17 cellular contexts compared by ENCODE assay signal in the genomic region with DNA sequence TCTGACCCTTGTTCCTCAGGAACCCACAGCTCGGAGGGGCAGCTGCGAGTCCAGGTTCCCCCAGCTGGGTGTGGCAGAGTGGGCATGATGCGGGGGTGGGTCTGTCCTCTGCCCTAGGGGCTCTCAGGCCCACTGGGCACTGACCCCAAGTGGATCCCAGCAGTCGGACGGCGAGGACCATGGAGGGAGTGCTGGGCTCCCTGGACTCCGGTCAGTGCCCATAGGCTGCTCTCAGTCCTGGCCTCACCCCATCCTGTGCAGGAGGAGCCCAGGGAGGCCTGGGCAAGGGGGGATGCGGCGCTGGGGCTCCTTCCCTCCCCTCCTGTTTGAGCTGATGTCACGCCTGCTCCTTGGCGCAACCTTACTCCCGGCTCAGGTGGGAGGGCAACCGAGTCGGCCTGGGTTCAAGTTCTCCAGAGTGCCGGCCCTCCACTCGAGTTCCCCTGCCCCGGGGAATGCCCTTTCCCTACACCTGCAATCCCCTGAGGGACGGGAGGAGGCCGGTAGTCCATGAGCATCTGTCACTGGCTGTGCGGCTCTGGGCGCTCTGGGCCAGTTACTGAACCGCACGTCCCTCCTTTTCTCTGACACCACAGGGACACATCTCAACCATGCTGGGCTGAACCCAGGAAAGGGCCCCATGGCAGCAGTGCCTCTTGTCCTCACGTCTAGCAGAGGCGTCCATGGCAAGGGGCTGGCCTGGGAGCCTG.
"Had no signal": no experiment of that assay in that cellular context is flagged by ENCODE, and none has a peak within 500 bp of the region (broad histone marks: within the 10 kb centered on the region; RNA-seq: fewer than 3 reads in every experiment).

No MANE protein-coding gene starts in this region.

- H3K36me3 ChIP-seq: colonic mucosa, thoracic aorta had no signal

- DNase-seq: activated CD4-positive, alpha-beta T cell treated with anti-CD3 and anti-CD28 coated beads for 36 hours; activated CD4-positive, alpha-beta T cell treated with anti-CD3 and anti-CD28 coated beads, Interleukin-2, amount 50 U/mL, for 48 hours; central memory CD4-positive, alpha-beta T cell; colonic mucosa; endodermal cell; foreskin keratinocyte; hypothalamus; islet precursor cell; mesendoderm; natural killer cell; retina; SK-N-SH; T-cell had no signal

- H3K9me3 ChIP-seq: colonic mucosa, SK-N-SH, thoracic aorta had no signal

- H3K4me3 ChIP-seq: colonic mucosa, thoracic aorta had no signal

- H3K27ac ChIP-seq: colonic mucosa, epithelial cell of prostate, foreskin keratinocyte, thoracic aorta had no signal

- H3K27me3 ChIP-seq: colonic mucosa had no signal

- ATAC-seq: activated CD4-positive, alpha-beta T cell treated with anti-CD3 and anti-CD28 coated beads for 36 hours; foreskin keratinocyte; left lobe of liver; natural killer cell; T-cell; WTC11 had no signal

- H3K4me1 ChIP-seq: colonic mucosa, foreskin keratinocyte had no signal
